Comparison of ENCODE assay signal across 1 cellular context in the genomic region with DNA sequence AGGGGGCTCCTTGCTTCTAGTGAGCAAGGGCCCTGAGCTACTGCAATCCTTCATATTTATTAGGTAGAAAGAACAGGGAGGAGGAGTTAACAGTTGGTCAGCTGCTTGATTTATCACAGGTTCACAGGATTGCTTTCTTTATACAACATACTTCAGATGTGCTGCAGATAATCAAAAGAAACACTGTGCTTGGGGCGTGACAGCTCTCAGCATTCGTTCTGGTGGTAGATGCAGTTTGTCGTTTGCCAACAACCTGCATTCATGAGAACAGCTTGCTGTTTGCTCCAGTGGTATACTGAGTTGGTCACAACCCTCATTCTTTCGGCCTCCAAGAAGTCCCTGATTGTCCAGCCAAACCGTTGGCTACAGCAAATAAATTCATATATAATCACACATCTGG.
A peak's percentile ranks its signal among the peaks of the same experiment; 100 is the strongest.
TF ChIP-seq lines count a peak whose summit lies in the region.

No MANE protein-coding gene starts in this region.

TF ChIP-seq in HepG2, 621 proteins besides CTCF, POLR2A, EP300 and RAD21 (continued from another document):
- TF ChIP-seq, protein P1, sequence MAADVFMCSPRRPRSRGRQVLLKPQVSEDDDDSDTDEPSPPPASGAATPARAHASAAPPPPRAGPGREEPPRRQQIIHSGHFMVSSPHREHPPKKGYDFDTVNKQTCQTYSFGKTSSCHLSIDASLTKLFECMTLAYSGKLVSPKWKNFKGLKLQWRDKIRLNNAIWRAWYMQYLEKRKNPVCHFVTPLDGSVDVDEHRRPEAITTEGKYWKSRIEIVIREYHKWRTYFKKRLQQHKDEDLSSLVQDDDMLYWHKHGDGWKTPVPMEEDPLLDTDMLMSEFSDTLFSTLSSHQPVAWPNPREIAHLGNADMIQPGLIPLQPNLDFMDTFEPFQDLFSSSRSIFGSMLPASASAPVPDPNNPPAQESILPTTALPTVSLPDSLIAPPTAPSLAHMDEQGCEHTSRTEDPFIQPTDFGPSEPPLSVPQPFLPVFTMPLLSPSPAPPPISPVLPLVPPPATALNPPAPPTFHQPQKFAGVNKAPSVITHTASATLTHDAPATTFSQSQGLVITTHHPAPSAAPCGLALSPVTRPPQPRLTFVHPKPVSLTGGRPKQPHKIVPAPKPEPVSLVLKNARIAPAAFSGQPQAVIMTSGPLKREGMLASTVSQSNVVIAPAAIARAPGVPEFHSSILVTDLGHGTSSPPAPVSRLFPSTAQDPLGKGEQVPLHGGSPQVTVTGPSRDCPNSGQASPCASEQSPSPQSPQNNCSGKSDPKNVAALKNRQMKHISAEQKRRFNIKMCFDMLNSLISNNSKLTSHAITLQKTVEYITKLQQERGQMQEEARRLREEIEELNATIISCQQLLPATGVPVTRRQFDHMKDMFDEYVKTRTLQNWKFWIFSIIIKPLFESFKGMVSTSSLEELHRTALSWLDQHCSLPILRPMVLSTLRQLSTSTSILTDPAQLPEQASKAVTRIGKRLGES (CRISPR knock-in tag; IDR thresholded peaks at IDR 0.05; ENCODE audit: borderline replicate concordance), result no peak
- TF ChIP-seq, protein P2, sequence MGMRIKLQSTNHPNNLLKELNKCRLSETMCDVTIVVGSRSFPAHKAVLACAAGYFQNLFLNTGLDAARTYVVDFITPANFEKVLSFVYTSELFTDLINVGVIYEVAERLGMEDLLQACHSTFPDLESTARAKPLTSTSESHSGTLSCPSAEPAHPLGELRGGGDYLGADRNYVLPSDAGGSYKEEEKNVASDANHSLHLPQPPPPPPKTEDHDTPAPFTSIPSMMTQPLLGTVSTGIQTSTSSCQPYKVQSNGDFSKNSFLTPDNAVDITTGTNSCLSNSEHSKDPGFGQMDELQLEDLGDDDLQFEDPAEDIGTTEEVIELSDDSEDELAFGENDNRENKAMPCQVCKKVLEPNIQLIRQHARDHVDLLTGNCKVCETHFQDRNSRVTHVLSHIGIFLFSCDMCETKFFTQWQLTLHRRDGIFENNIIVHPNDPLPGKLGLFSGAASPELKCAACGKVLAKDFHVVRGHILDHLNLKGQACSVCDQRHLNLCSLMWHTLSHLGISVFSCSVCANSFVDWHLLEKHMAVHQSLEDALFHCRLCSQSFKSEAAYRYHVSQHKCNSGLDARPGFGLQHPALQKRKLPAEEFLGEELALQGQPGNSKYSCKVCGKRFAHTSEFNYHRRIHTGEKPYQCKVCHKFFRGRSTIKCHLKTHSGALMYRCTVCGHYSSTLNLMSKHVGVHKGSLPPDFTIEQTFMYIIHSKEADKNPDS (CRISPR knock-in tag; IDR thresholded peaks at IDR 0.05), result 0 out of 2 replicates have a peak, but pooled peaks have one; percentile 20
- no peak for TF ChIP-seq ZBTB21 (CRISPR knock-in tag; IDR thresholded peaks at IDR 0.05)
- TF ChIP-seq, protein P3, sequence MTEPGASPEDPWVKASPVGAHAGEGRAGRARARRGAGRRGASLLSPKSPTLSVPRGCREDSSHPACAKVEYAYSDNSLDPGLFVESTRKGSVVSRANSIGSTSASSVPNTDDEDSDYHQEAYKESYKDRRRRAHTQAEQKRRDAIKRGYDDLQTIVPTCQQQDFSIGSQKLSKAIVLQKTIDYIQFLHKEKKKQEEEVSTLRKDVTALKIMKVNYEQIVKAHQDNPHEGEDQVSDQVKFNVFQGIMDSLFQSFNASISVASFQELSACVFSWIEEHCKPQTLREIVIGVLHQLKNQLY (CRISPR knock-in tag; IDR thresholded peaks at IDR 0.05), result no peak
